18 cellular contexts compared by ENCODE assay signal in the genomic region with DNA sequence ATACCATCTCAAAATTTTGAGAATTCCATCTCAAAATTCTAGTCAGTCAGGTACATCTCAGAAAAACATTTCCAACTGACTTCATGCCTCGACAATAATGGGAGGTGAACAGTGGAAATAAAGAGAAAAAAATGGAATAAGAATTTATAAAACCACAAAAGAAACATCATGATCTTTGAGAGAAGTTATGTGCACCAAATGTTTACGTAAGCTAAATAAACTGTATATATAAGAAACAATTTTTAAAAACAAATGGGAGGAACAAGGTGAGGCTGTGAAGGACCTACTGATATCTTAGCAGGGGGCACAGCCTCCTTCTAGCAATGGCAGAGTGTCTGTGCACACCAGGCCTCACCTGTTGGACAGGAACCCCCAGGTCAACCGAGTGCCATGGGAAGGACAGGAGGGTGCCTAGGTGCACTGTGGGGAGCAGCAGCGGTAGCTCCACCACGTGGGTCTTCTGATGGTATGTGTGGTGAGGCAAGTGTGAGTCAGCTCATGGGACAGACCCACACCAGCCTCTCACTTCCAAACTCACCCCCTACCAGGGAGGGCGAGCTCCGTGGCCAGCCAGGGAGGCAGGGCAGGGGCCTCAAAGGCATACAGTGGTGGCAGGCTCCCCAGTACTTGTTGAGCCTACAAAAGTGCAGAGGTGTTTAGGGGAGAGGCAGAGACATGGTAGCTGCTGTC. TPM values are rescaled to one million over a fixed set of nuclear protein-coding genes. Genes with fewer than 3 reads are reported as not detected.
A peak's percentile ranks its signal among the peaks of the same experiment; 100 is the strongest.
DNase-seq lines count a peak whose midpoint lies in the region; ATAC-seq, FAIRE-seq and TF ChIP-seq lines count a peak whose summit lies in the region.
"Had no signal": no experiment of that assay in that cellular context is flagged by ENCODE, and none has a peak within 500 bp of the region (broad histone marks: within the 10 kb centered on the region; RNA-seq: fewer than 3 reads in every experiment).

No MANE protein-coding gene starts in this region.

- peak overlapping the region; percentile 20 for H3K4me2 ChIP-seq in astrocyte (ENCODE audit: low read length)
- no peak overlapping the region for H3K4me2 ChIP-seq in osteoblast (ENCODE audit: insufficient read depth, low read length)
- H3K4me2 ChIP-seq in hepatocyte, result no peak overlapping the region

- no peaks in the 10 kb centered on the region for H3K27me3 Mint-ChIP-seq in activated T-cell treated with anti-CD3 and anti-CD28 coated beads, Interleukin-2, amount 50 U/mL, for 4 hours (ENCODE audit: low read depth)
- no peaks in the 10 kb centered on the region for H3K27me3 Mint-ChIP-seq in astrocyte (ENCODE audit: low read depth, unreplicated experiment)
- H3K27me3 Mint-ChIP-seq: activated CD4-positive, alpha-beta T cell treated with anti-CD3 and anti-CD28 coated beads, Interleukin-2, amount 10 ng/mL, durations not matched to agents 24 days and 14 days; brain; stimulated activated naive CD8-positive, alpha-beta T cell treated with anti-CD3 and anti-CD28 coated beads, Interleukin-15, Interleukin-2, amounts not matched to agents 100 ng/mL and 50 ng/mL, for 24 hours had no signal

- H3K9me2 ChIP-seq in hepatocyte (replicated peaks; ENCODE audit: insufficient read depth), result no peaks in the 10 kb centered on the region

- H3K36me3 ChIP-seq in HEK293 (ENCODE audit: control insufficient read depth in 2 of 2, insufficient read depth in 1 of 2, low read length in 2 of 2) (peaks cover 16 to 71% of the 10 kb centered on the region in 2 experiments), astrocyte (ENCODE audit: insufficient read depth, low read length) (peaks cover 44% of the 10 kb centered on the region), osteoblast (ENCODE audit: insufficient read depth, low read length) (peaks cover 67% of the 10 kb centered on the region), hepatocyte (replicated peaks; ENCODE audit: insufficient read depth, low read depth) (peaks cover 7% of the 10 kb centered on the region)
- H3K36me3 ChIP-seq: uterus had no signal

- TF ChIP-seq CTCF in HEK293 (tag by site-specific recombination; IDR thresholded peaks at IDR 0.05), result no peak
- TF ChIP-seq CTCF in astrocyte (IDR thresholded peaks at IDR 0.05; ENCODE audit: insufficient read depth, low read depth, low read length), result no peak
- no peak for TF ChIP-seq CTCF in osteoblast (IDR thresholded peaks at IDR 0.05; ENCODE audit: extremely low read depth, low read depth, low read length)
- TF ChIP-seq CTCF in hepatocyte (IDR thresholded peaks at IDR 0.05; ENCODE audit: poor library complexity), result no peak

- peak; percentile 22 to 27 for ATAC-seq in activated T-cell treated with anti-CD3 and anti-CD28 coated beads, Interleukin-2, amount 50 U/mL, for 4 hours
- no peak for ATAC-seq in HG02571 (IDR thresholded peaks at IDR 0.05; ENCODE audit: unreplicated experiment)
- ATAC-seq in esophagus mucosa, result no peak

- H3K27me3 ChIP-seq in astrocyte (ENCODE audit: insufficient read depth, low read length), result no peaks in the 10 kb centered on the region
- H3K27me3 ChIP-seq in osteoblast (ENCODE audit: insufficient read depth, low read length), result no peaks in the 10 kb centered on the region
- H3K27me3 ChIP-seq in hepatocyte, result no peaks in the 10 kb centered on the region
- H3K27me3 ChIP-seq: SJCRH30, uterus had no signal

- H3K4me3 ChIP-seq in HEK293 (ENCODE audit: low read depth, low read length), result no peak overlapping the region
- H3K4me3 ChIP-seq in astrocyte (ENCODE audit: insufficient read depth, low read depth, low read length), result no peak overlapping the region
- H3K4me3 ChIP-seq in osteoblast (ENCODE audit: insufficient read depth, low read length), result no peak overlapping the region
- H3K4me3 ChIP-seq in hepatocyte, result no peak overlapping the region
- H3K4me3 ChIP-seq: left ventricle myocardium inferior, SJCRH30, uterus had no signal

- H3K4me1 Mint-ChIP-seq in activated T-cell treated with anti-CD3 and anti-CD28 coated beads, Interleukin-2, amount 50 U/mL, for 4 hours (ENCODE audit: low read depth), result peaks cover 31% of the 10 kb centered on the region
- H3K4me1 Mint-ChIP-seq in astrocyte (ENCODE audit: low read depth, unreplicated experiment), result peaks cover 29% of the 10 kb centered on the region

- H3K4me3 Mint-ChIP-seq in activated T-cell treated with anti-CD3 and anti-CD28 coated beads, Interleukin-2, amount 50 U/mL, for 4 hours, result no peak overlapping the region
- H3K4me3 Mint-ChIP-seq in astrocyte (ENCODE audit: unreplicated experiment), result no peak overlapping the region
- H3K4me3 Mint-ChIP-seq: activated CD4-positive, alpha-beta T cell treated with anti-CD3 and anti-CD28 coated beads, Interleukin-2, amount 10 ng/mL, durations not matched to agents 24 days and 14 days; brain; stimulated activated naive CD8-positive, alpha-beta T cell treated with anti-CD3 and anti-CD28 coated beads, Interleukin-15, Interleukin-2, amounts not matched to agents 100 ng/mL and 50 ng/mL, for 24 hours had no signal

- POLR2A ChIA-PET in HEK293 (lab: Yijun Ruan, JAX), result no interaction called here

- H3K4me1 ChIP-seq in HEK293 (ENCODE audit: control insufficient read depth, insufficient read depth, low read length), result no peaks in the 10 kb centered on the region; the same call in 1 of the 2 replicates
- H3K4me1 ChIP-seq in astrocyte (ENCODE audit: insufficient read depth, low read length), result peaks cover 22% of the 10 kb centered on the region
- peaks cover 33% of the 10 kb centered on the region for H3K4me1 ChIP-seq in osteoblast (ENCODE audit: insufficient read depth, low read length)
- peaks cover 19% of the 10 kb centered on the region for H3K4me1 ChIP-seq in hepatocyte (ENCODE audit: insufficient read depth)
- H3K4me1 ChIP-seq: SJCRH30 had no signal

- no peak overlapping the region for H2AFZ ChIP-seq in astrocyte (ENCODE audit: low read depth, low read length)
- H2AFZ ChIP-seq in osteoblast (ENCODE audit: low read length), result no peak overlapping the region
- no peak overlapping the region for H2AFZ ChIP-seq in hepatocyte

- CTCF ChIA-PET in HEK293 (lab: Yijun Ruan, JAX), result interaction anchor here (0.8 to 6.5 kb wide), 4 partner anchors 18 to 106 kb away, joined by 3 to 33 read pairs (median 6); no protein-coding TSS in a partner anchor

- peak overlapping the region; percentile 11 for H3K9ac ChIP-seq in astrocyte (ENCODE audit: low read length)

- H3K9me3 Mint-ChIP-seq in activated T-cell treated with anti-CD3 and anti-CD28 coated beads, Interleukin-2, amount 50 U/mL, for 4 hours, result no peaks in the 10 kb centered on the region
- no peaks in the 10 kb centered on the region for H3K9me3 Mint-ChIP-seq in astrocyte (ENCODE audit: unreplicated experiment)
- H3K9me3 Mint-ChIP-seq: activated CD4-positive, alpha-beta T cell treated with anti-CD3 and anti-CD28 coated beads, Interleukin-2, amount 10 ng/mL, durations not matched to agents 24 days and 14 days; activated T-helper 2 cell treated with anti-CD3 and anti-CD28 coated beads, Interferon-gamma antibody, Interleukin-2, Interleukin-4, amounts not matched to agents 10 μg/mL and 5 μg/mL and 100 μg/mL, durations not matched to agents 14 hours and 24 hours and 36 hours; brain; stimulated activated naive CD8-positive, alpha-beta T cell treated with anti-CD3 and anti-CD28 coated beads, Interleukin-15, Interleukin-2, amounts not matched to agents 100 ng/mL and 50 ng/mL, for 24 hours had no signal

- FAIRE-seq in astrocyte (lab: Jason Lieb, UNC), result no peak

- 86% methylated on average over 7 of the region's 7 CpGs for WGBS in hepatocyte (ENCODE audit: low lambda C conversion rate, missing lambda C conversion rate)

- no peaks in the 10 kb centered on the region for H3K9me3 ChIP-seq in HEK293 (ENCODE audit: control insufficient read depth, insufficient read depth, low read depth, low read length)
- H3K9me3 ChIP-seq in astrocyte (ENCODE audit: insufficient read depth, low read depth, low read length), result no peaks in the 10 kb centered on the region
- no peaks in the 10 kb centered on the region for H3K9me3 ChIP-seq in osteoblast (ENCODE audit: low read depth, low read length)
- H3K9me3 ChIP-seq in hepatocyte (ENCODE audit: low read depth), result no peaks in the 10 kb centered on the region
- H3K9me3 ChIP-seq: left ventricle myocardium inferior, SJCRH30, uterus had no signal

- H3K36me3 Mint-ChIP-seq in activated T-cell treated with anti-CD3 and anti-CD28 coated beads, Interleukin-2, amount 50 U/mL, for 4 hours (ENCODE audit: insufficient read depth), result peaks cover 38% of the 10 kb centered on the region
- peaks cover 10% of the 10 kb centered on the region for H3K36me3 Mint-ChIP-seq in astrocyte (ENCODE audit: low read depth, unreplicated experiment)

- H3K27ac ChIP-seq in HEK293 (ENCODE audit: extremely low read depth, low read depth, low read length) (no peak overlapping the region), astrocyte (ENCODE audit: low read depth, low read length) (peak overlapping the region; percentile 37), osteoblast (ENCODE audit: low read depth, low read length) (no peak overlapping the region), hepatocyte (no peak overlapping the region)
- H3K27ac ChIP-seq: left ventricle myocardium inferior, SJCRH30, uterus had no signal

- no peak for DNase-seq in activated T-cell treated with anti-CD3 and anti-CD28 coated beads, Interleukin-2, amount 50 U/mL, for 4 hours
- no peak for DNase-seq in activated T-cell treated with anti-CD3 and anti-CD28 coated beads for 4 hours
- DNase-seq in astrocyte (ENCODE audit: low read depth), result peak; percentile 54
- DNase-seq in osteoblast (ENCODE audit: insufficient read length, low spot score, missing footprints), result peak; percentile 87
- DNase-seq in hepatocyte (ENCODE audit: low spot score), result no peak
- DNase-seq: ACHN; activated CD4-positive, alpha-beta T cell treated with anti-CD3 and anti-CD28 coated beads, Interleukin-2, amount 10 ng/mL, durations not matched to agents 24 days and 14 days; left ventricle myocardium inferior; NCI-H446; SJCRH30; T-helper 9 cell; uterus had no signal

- no peak overlapping the region for H3K27ac Mint-ChIP-seq in astrocyte (ENCODE audit: unreplicated experiment)
- H3K27ac Mint-ChIP-seq: activated T-helper 2 cell treated with anti-CD3 and anti-CD28 coated beads, Interferon-gamma antibody, Interleukin-2, Interleukin-4, amounts not matched to agents 10 μg/mL and 5 μg/mL and 100 μg/mL, durations not matched to agents 14 hours and 24 hours and 36 hours; stimulated activated naive CD8-positive, alpha-beta T cell treated with anti-CD3 and anti-CD28 coated beads, Interleukin-15, Interleukin-2, amounts not matched to agents 100 ng/mL and 50 ng/mL, for 24 hours had no signal

- H3K79me2 ChIP-seq in astrocyte (ENCODE audit: insufficient read depth, low read length), result peaks cover 38% of the 10 kb centered on the region
- H3K79me2 ChIP-seq in osteoblast (ENCODE audit: insufficient read depth, low read length), result peaks cover 43% of the 10 kb centered on the region
- H3K79me2 ChIP-seq in hepatocyte, result peaks cover 21% of the 10 kb centered on the region

- H4K20me1 ChIP-seq in astrocyte (ENCODE audit: insufficient read depth, low read length) (peaks cover 97% of the 10 kb centered on the region), osteoblast (ENCODE audit: insufficient read depth, low read length) (peaks cover 54% of the 10 kb centered on the region), hepatocyte (ENCODE audit: insufficient read depth, poor library complexity, severe bottlenecking) (peaks cover 25% of the 10 kb centered on the region)

RNA-seq across cellular contexts. Expression of gene DIDO1, which starts 23.2 kb away (rescaled TPM):
- total RNA-seq in activated T-cell treated with anti-CD3 and anti-CD28 coated beads, Interleukin-2, amount 50 U/mL, for 4 hours, result 10 to 100 TPM; 44.9 to 49.9 (median 47.4) TPM
- total RNA-seq in astrocyte (39.0 and 39.2 TPM in 2 replicates), osteoblast (44.8 and 46.3 TPM in 2 replicates), hepatocyte (31.5 and 31.6 TPM in 2 replicates), esophagus mucosa (26.2 TPM)
- polyA plus RNA-seq in hepatocyte, result 23.7 and 26.5 TPM in 2 replicates

RNA-seq across cellular contexts. Expression of gene GID8, which starts 34.9 kb away (rescaled TPM):
- total RNA-seq in activated T-cell treated with anti-CD3 and anti-CD28 coated beads, Interleukin-2, amount 50 U/mL, for 4 hours, result 10 to 100 TPM; 42.7 to 52.9 (median 47.4) TPM
- total RNA-seq in astrocyte, result 37.1 and 37.3 TPM in 2 replicates
- 34.4 and 37.1 TPM in 2 replicates for total RNA-seq in osteoblast
- 35.4 and 35.5 TPM in 2 replicates for total RNA-seq in hepatocyte
- polyA plus RNA-seq in hepatocyte, result 16.5 and 17.9 TPM in 2 replicates
- total RNA-seq in esophagus mucosa, result 42.7 TPM

RNA-seq across cellular contexts. Expression of gene TCFL5, which starts 41.4 kb away (rescaled TPM):
- 1 to 10 TPM; 4.4 to 4.9 (median 4.5) TPM for total RNA-seq in activated T-cell treated with anti-CD3 and anti-CD28 coated beads, Interleukin-2, amount 50 U/mL, for 4 hours
- total RNA-seq in astrocyte (11.0 and 13.5 TPM in 2 replicates), osteoblast (13.0 TPM in 2 replicates), hepatocyte (9.1 and 9.5 TPM in 2 replicates), esophagus mucosa (5.0 TPM)
- polyA plus RNA-seq in hepatocyte, result 8.5 and 10.5 TPM in 2 replicates

RNA-seq across cellular contexts. Expression of gene SLC17A9, which starts 49.4 kb away (rescaled TPM):
- total RNA-seq in activated T-cell treated with anti-CD3 and anti-CD28 coated beads, Interleukin-2, amount 50 U/mL, for 4 hours, result 10 to 100 TPM in 2 of 3 donors, 1 to 10 TPM in 1; 6.8 to 16.1 (median 13.3) TPM
- total RNA-seq in astrocyte (11.6 and 12.4 TPM in 2 replicates), osteoblast (5.6 and 6.5 TPM in 2 replicates), hepatocyte (17.3 and 26.9 TPM in 2 replicates), esophagus mucosa (0.76 TPM)
- 83.9 and 113 TPM in 2 replicates for polyA plus RNA-seq in hepatocyte

Comparison
In these comparisons a context has a peak if more than half of its experiments do, and no peak if none do; other contexts are left out.
1. ATAC-seq: peak in activated T-cell treated with anti-CD3 and anti-CD28 coated beads, Interleukin-2, amount 50 U/mL, for 4 hours (2 of 2); none in HG02571 (single experiment) and esophagus mucosa (single experiment).
2. DNase-seq: peak in astrocyte (single experiment) and osteoblast (single experiment); none in activated T-cell treated with anti-CD3 and anti-CD28 coated beads, Interleukin-2, amount 50 U/mL, for 4 hours (single experiment), activated T-cell treated with anti-CD3 and anti-CD28 coated beads for 4 hours (single experiment) and hepatocyte (single experiment).